1 cellular context compared by ENCODE assay signal in the genomic region with DNA sequence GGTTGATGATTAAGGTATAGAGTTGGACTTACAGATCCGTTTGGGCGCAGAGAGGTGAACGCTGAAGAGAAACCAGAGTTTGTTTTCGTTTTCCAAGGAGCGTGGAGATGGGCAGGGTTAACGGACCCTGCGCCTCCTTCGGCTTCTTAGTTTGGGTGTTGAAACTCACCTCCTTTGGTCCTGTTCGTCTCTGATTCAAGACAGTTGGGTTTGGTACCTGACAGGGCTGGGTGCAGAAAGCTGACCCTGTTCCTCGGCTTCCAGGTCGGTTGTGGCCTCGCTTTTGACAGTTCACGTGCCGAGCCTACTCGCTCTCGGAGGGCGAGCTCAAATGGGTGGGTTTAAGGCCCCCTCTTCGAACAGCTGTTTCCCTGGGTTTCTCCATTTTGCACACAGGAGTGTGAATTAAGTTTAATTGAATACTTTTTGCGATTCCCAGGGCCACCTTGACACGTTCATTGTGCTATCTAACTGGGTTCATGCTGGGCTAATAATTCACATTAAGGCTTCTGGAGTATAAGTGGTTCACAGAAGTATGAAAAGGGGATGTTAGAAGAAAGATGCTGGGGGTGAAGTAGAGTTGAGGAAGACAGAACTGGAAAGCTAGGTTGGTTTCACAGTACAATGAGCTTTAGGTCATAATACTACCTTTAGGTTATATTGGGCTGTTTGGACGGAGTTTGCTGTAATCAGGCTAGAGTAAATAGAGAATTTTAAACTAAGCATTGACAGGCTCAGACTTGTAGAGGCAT.
TF ChIP-seq lines count a peak whose summit lies in the region.

No MANE protein-coding gene starts in this region.

TF ChIP-seq in GM12878, 131 proteins besides CTCF, POLR2A, EP300 and RAD21 (continued from another document):
- TF ChIP-seq, protein P1, sequence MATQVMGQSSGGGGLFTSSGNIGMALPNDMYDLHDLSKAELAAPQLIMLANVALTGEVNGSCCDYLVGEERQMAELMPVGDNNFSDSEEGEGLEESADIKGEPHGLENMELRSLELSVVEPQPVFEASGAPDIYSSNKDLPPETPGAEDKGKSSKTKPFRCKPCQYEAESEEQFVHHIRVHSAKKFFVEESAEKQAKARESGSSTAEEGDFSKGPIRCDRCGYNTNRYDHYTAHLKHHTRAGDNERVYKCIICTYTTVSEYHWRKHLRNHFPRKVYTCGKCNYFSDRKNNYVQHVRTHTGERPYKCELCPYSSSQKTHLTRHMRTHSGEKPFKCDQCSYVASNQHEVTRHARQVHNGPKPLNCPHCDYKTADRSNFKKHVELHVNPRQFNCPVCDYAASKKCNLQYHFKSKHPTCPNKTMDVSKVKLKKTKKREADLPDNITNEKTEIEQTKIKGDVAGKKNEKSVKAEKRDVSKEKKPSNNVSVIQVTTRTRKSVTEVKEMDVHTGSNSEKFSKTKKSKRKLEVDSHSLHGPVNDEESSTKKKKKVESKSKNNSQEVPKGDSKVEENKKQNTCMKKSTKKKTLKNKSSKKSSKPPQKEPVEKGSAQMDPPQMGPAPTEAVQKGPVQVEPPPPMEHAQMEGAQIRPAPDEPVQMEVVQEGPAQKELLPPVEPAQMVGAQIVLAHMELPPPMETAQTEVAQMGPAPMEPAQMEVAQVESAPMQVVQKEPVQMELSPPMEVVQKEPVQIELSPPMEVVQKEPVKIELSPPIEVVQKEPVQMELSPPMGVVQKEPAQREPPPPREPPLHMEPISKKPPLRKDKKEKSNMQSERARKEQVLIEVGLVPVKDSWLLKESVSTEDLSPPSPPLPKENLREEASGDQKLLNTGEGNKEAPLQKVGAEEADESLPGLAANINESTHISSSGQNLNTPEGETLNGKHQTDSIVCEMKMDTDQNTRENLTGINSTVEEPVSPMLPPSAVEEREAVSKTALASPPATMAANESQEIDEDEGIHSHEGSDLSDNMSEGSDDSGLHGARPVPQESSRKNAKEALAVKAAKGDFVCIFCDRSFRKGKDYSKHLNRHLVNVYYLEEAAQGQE (IDR thresholded peaks at IDR 0.05; ENCODE audit: low read depth, low read length), result no peak
- TF ChIP-seq KAT2A (conservative IDR thresholded peaks at IDR 0.05; ENCODE audit: control insufficient read depth, low read depth, low read length), result no peak
